1 cellular context compared by ENCODE assay signal in genomic region chr6:26576407-26576843, GRCh38.
TF ChIP-seq lines count a peak whose summit lies in the region.

No MANE protein-coding gene starts in this region.

TF ChIP-seq in GM23338, 12 proteins besides CTCF, POLR2A, EP300 and RAD21 (continued from another document):
- TF ChIP-seq ZNF462 (CRISPR knock-in tag; IDR thresholded peaks at IDR 0.05) = no peak
- no peak for TF ChIP-seq ZNF114 (CRISPR knock-in tag; IDR thresholded peaks at IDR 0.05)
- no peak for TF ChIP-seq REST (IDR thresholded peaks at IDR 0.05; ENCODE audit: unreplicated experiment)
- no peak for TF ChIP-seq NANOG (IDR thresholded peaks at IDR 0.05; ENCODE audit: borderline replicate concordance)
- no peak for TF ChIP-seq JUNB (IDR thresholded peaks at IDR 0.05; ENCODE audit: unreplicated experiment)
